In genomic region chr16:77589071-77589755, GRCh38 we compare ENCODE assay signal across 16 cellular contexts.
"Had no signal": no experiment of that assay in that cellular context is flagged by ENCODE, and none has a peak within 500 bp of the region (broad histone marks: within the 10 kb centered on the region; RNA-seq: fewer than 3 reads in every experiment).

No MANE protein-coding gene starts in this region.

- H3K9me3 ChIP-seq: esophagus squamous epithelium, gastroesophageal sphincter, sigmoid colon, tibial artery had no signal

- H2AFZ ChIP-seq: neural progenitor cell had no signal

- H3K4me2 ChIP-seq: neural progenitor cell had no signal

- DNase-seq: activated CD4-positive, alpha-beta T cell treated with anti-CD3 and anti-CD28 coated beads, Interleukin-2, amount 50 U/mL, for 48 hours; activated naive CD4-positive, alpha-beta T cell treated with anti-CD3 and anti-CD28 coated beads for 36 hours; activated naive CD8-positive, alpha-beta T cell treated with anti-CD3 and anti-CD28 coated beads, Interleukin-2, amount 50 U/mL, for 24 hours; activated T-cell treated with anti-CD3 and anti-CD28 coated beads, Interleukin-2, amount 50 U/mL, for 1 hour; effector CD8-positive, alpha-beta T cell; esophagus squamous epithelium; sigmoid colon; stimulated activated CD4-positive, alpha-beta T cell treated with anti-CD3 and anti-CD28 coated beads, Interleukin-12 subunit alpha, Interleukin-12 subunit beta, amount 100 ng/mL, for 4 hours; stimulated activated CD4-positive, alpha-beta T cell treated with anti-CD3 and anti-CD28 coated beads, Interleukin-2, amount 100 ng/mL, for 24 hours; tibial artery; WERI-Rb-1 had no signal

- FAIRE-seq: endothelial cell of umbilical vein, islet of Langerhans had no signal

- H3K27ac ChIP-seq: esophagus squamous epithelium, gastroesophageal sphincter, neural progenitor cell, sigmoid colon, tibial artery, WERI-Rb-1 had no signal

- H3K4me3 ChIP-seq: esophagus squamous epithelium, gastroesophageal sphincter, neural progenitor cell, sigmoid colon, tibial artery had no signal

- H3K27me3 ChIP-seq: neural progenitor cell had no signal

- H3K36me3 ChIP-seq: esophagus squamous epithelium, gastroesophageal sphincter, neural progenitor cell, sigmoid colon, tibial artery, WERI-Rb-1 had no signal

- H3K9ac ChIP-seq: neural progenitor cell had no signal

- H3K4me1 ChIP-seq: esophagus squamous epithelium, gastroesophageal sphincter, neural progenitor cell, sigmoid colon, tibial artery had no signal

- ATAC-seq: activated naive CD8-positive, alpha-beta T cell treated with anti-CD3 and anti-CD28 coated beads, Interleukin-2, amount 50 U/mL, for 24 hours; gastroesophageal sphincter; SK-N-SH treated with all-trans-retinoic acid at 6 μM for 48 hours had no signal
